8 cellular contexts compared by ENCODE assay signal in genomic region chr6:18595774-18596528, GRCh38.
DNase-seq lines count a peak whose midpoint lies in the region; ATAC-seq and TF ChIP-seq lines count a peak whose summit lies in the region.

No MANE protein-coding gene starts in this region.

- ATAC-seq in GM19372 (IDR thresholded peaks at IDR 0.05; ENCODE audit: low read depth, unreplicated experiment) (peak; percentile 87), HG03520 (IDR thresholded peaks at IDR 0.05; ENCODE audit: unreplicated experiment) (peak; percentile 87)

- no peak overlapping the region for H3K4me3 ChIP-seq in foreskin fibroblast (ENCODE audit: low read depth in 1 of 2, low read length in 2 of 2)
- no peak overlapping the region for H3K4me3 ChIP-seq in neutrophil (ENCODE audit: low read depth in 1 of 2, low read length in 1 of 2)
- H3K4me3 ChIP-seq in vagina: no peak overlapping the region

- H3K4me1 ChIP-seq in neutrophil (ENCODE audit: control insufficient read depth in 1 of 2, insufficient read depth in 1 of 2, low read depth in 1 of 2, low read length in 1 of 2) (no peaks in the 10 kb centered on the region), vagina (no peaks in the 10 kb centered on the region)

- DNase-seq in DMS 273 (lab: John Stamatoyannopoulos, UW; ENCODE audit: unreplicated experiment) (peak; percentile 90), NCI-H526 (lab: John Stamatoyannopoulos, UW) (peak; percentile 47 to 85), activated T-cell treated with anti-CD3 and anti-CD28 coated beads for 48 hours (ENCODE audit: low read depth) (peak; percentile 15), foreskin fibroblast (peak; percentile 60 to 86), vagina (ENCODE audit: extremely low spot score in 2 of 2) (no peak)

- no peak for TF ChIP-seq POLR2A in vagina (IDR thresholded peaks at IDR 0.05)

- intact Hi-C loops in vagina (cut with DNase I): no loop called here

- H3K9me3 ChIP-seq in neutrophil (no peaks in the 10 kb centered on the region), vagina (no peaks in the 10 kb centered on the region)

- H3K36me3 ChIP-seq in neutrophil (no peaks in the 10 kb centered on the region), vagina (no peaks in the 10 kb centered on the region)

- H3K27me3 ChIP-seq in neutrophil: no peaks in the 10 kb centered on the region
- H3K27me3 ChIP-seq in vagina: no peaks in the 10 kb centered on the region

- no peak overlapping the region for H3K27ac ChIP-seq in neutrophil
- peak overlapping the region; percentile 34 for H3K27ac ChIP-seq in vagina

- TF ChIP-seq CTCF in foreskin fibroblast (IDR thresholded peaks at IDR 0.05; ENCODE audit: low read depth, low read length) (peak; percentile 93), neutrophil (IDR thresholded peaks at IDR 0.05) (peak; percentile 79), vagina (IDR thresholded peaks at IDR 0.05) (peak; percentile 76 to 90 (median 77))

Comparison
In these comparisons a context has a peak if more than half of its experiments do, and no peak if none do; other contexts are left out.
1. DNase-seq: peak in DMS 273 (single experiment), NCI-H526 (2 of 2), activated T-cell treated with anti-CD3 and anti-CD28 coated beads for 48 hours (single experiment) and foreskin fibroblast (2 of 2); none in vagina (0 of 2).
2. Peak in every context shown above with its lines, with median percentiles within 50 percentile points of each other: CTCF ChIP-seq.